Comparison of ENCODE assay signal across 11 cellular contexts in genomic region chr9:133023117-133023890, GRCh38. TPM values are rescaled to one million over a fixed set of nuclear protein-coding genes. Genes with fewer than 3 reads are reported as not detected.
DNase-seq lines count a peak whose midpoint lies in the region; TF ChIP-seq lines count a peak whose summit lies in the region.
"Had no signal": no experiment of that assay in that cellular context is flagged by ENCODE, and none has a peak within 500 bp of the region (broad histone marks: within the 10 kb centered on the region; RNA-seq: fewer than 3 reads in every experiment).

No MANE protein-coding gene starts in this region.

- DNase-seq in Daoy (ENCODE audit: low read depth): peak; percentile 34
- peak; percentile 73 to 82 for DNase-seq in activated CD4-positive, alpha-beta T cell treated with anti-CD3 and anti-CD28 coated beads, Interleukin-2, amount 50 U/mL, for 48 hours
- no peak for DNase-seq in neuronal stem cell (ENCODE audit: low spot score)
- no peak for DNase-seq in NCI-H187 (lab: John Stamatoyannopoulos, UW)
- no peak for DNase-seq in COLO829 (ENCODE audit: low spot score)
- no peak for DNase-seq in cerebellar nuclear complex (lab: John Stamatoyannopoulos, UW)
- no peak for DNase-seq in coronary artery (ENCODE audit: low spot score)

- H3K79me1 ChIP-seq in neuronal stem cell (ENCODE audit: low read depth, low read length): no peaks in the 10 kb centered on the region

- no peak overlapping the region for H4K91ac ChIP-seq in neuronal stem cell (ENCODE audit: low read depth, low read length, poor library complexity)

- no CpG with 5 or more reads among the region's 26 CpGs for WGBS in neuronal stem cell (ENCODE audit: extremely low coverage in 2 of 2, insufficient read length in 2 of 2, insufficient replicate concordance in 1 of 2), 2 donors

- H2AK5ac ChIP-seq in neuronal stem cell (ENCODE audit: low read depth, low read length): peak overlapping the region; percentile 95

- H4K8ac ChIP-seq in neuronal stem cell (ENCODE audit: low read depth, low read length): no peak overlapping the region

- H2AFZ ChIP-seq in Loucy (ENCODE audit: low read length): no peak overlapping the region
- H2AFZ ChIP-seq in neuronal stem cell (ENCODE audit: low read length): no peak overlapping the region

- H3K4me1 ChIP-seq in Loucy (ENCODE audit: insufficient read depth, low read length, poor library complexity, severe bottlenecking): peaks cover 23% of the 10 kb centered on the region
- H3K4me1 ChIP-seq in neuronal stem cell (ENCODE audit: control insufficient read depth in 2 of 2, insufficient read depth in 1 of 2, low read depth in 1 of 2, low read length in 2 of 2): no peaks in the 10 kb centered on the region
- H3K4me1 ChIP-seq: vagina had no signal

- no peak overlapping the region for H3K23ac ChIP-seq in neuronal stem cell (ENCODE audit: low read depth, low read length, poor library complexity)

- H3K4me3 ChIP-seq in Loucy (ENCODE audit: low read length, poor library complexity, severe bottlenecking) (peak overlapping the region; percentile 61), neuronal stem cell (ENCODE audit: low read length in 2 of 2) (no peak overlapping the region), coronary artery (no peak overlapping the region)
- H3K4me3 ChIP-seq: right lobe of liver, vagina had no signal

- H3K4me2 ChIP-seq in Loucy (ENCODE audit: low read depth, low read length, poor library complexity, severe bottlenecking): peak overlapping the region; percentile 58
- no peak overlapping the region for H3K4me2 ChIP-seq in neuronal stem cell (ENCODE audit: insufficient read depth, low read length, poor library complexity, severe bottlenecking)

- no peaks in the 10 kb centered on the region for H3K9me3 ChIP-seq in Loucy (ENCODE audit: insufficient read depth, low read depth, low read length)
- no peaks in the 10 kb centered on the region for H3K9me3 ChIP-seq in neuronal stem cell (replicated peaks in 1 of 2; ENCODE audit: control insufficient read depth in 2 of 2, insufficient read depth in 1 of 2, low read depth in 1 of 2, low read length in 2 of 2)
- H3K9me3 ChIP-seq: right lobe of liver, vagina had no signal

- H4K20me1 ChIP-seq in Loucy (ENCODE audit: insufficient read depth, low read length, poor library complexity, severe bottlenecking): no peaks in the 10 kb centered on the region

- H2BK12ac ChIP-seq in neuronal stem cell (ENCODE audit: low read length): no peak overlapping the region

- no peaks in the 10 kb centered on the region for H3F3A ChIP-seq in Loucy (ENCODE audit: low read depth)

- no peak overlapping the region for H3K18ac ChIP-seq in neuronal stem cell (ENCODE audit: low read length)

- H2BK5ac ChIP-seq in neuronal stem cell (ENCODE audit: low read length): peak overlapping the region; percentile 71

- no peak overlapping the region for H2BK15ac ChIP-seq in neuronal stem cell (ENCODE audit: low read length)

- no peaks in the 10 kb centered on the region for H3K27me3 ChIP-seq in Loucy (ENCODE audit: insufficient read depth, low read length, poor library complexity, severe bottlenecking)
- no peaks in the 10 kb centered on the region for H3K27me3 ChIP-seq in neuronal stem cell (ENCODE audit: control insufficient read depth in 3 of 3, insufficient read depth in 3 of 3, low read depth in 1 of 3, low read length in 3 of 3)
- H3K27me3 ChIP-seq: right lobe of liver, vagina had no signal

- H3K36me3 ChIP-seq in Loucy (ENCODE audit: insufficient read depth, low read length): no peaks in the 10 kb centered on the region
- no peaks in the 10 kb centered on the region for H3K36me3 ChIP-seq in neuronal stem cell (replicated peaks in 1 of 2; ENCODE audit: control insufficient read depth in 2 of 2, insufficient read depth in 2 of 2, low read length in 2 of 2)
- H3K36me3 ChIP-seq: right lobe of liver, vagina had no signal

- no peak overlapping the region for H3K14ac ChIP-seq in neuronal stem cell (ENCODE audit: low read length)

- H3K9me2 ChIP-seq in Loucy (replicated peaks; ENCODE audit: low read depth, low read length): no peaks in the 10 kb centered on the region

- peaks cover 7% of the 10 kb centered on the region for H3K79me2 ChIP-seq in Loucy (ENCODE audit: insufficient read depth, low read length)

- H3K27ac ChIP-seq in neuronal stem cell (replicated peaks; ENCODE audit: low read length): no peak overlapping the region
- H3K27ac ChIP-seq in coronary artery: no peak overlapping the region
- H3K27ac ChIP-seq: right lobe of liver, vagina, VCaP had no signal

- H2BK120ac ChIP-seq in neuronal stem cell (ENCODE audit: low read depth, low read length): no peak overlapping the region

- TF ChIP-seq CTCF in Loucy (conservative IDR thresholded peaks at IDR 0.05; ENCODE audit: low read length) (no peak), coronary artery (IDR thresholded peaks at IDR 0.05) (no peak)

- no peak overlapping the region for H3K4ac ChIP-seq in neuronal stem cell (ENCODE audit: low read length)

- H3K9ac ChIP-seq in Loucy (ENCODE audit: low read depth, low read length, poor library complexity, severe bottlenecking) (peak overlapping the region; percentile 42), neuronal stem cell (ENCODE audit: low read depth, low read length, poor library complexity) (no peak overlapping the region)

RNA-seq across cellular contexts. Expression of gene GTF3C5, which starts 7.5 kb away (rescaled TPM):
- total RNA-seq in Daoy (2014; rRNA removed; shearing (Covaris generic)): 118 and 133 TPM in 2 replicates
- 61.8 TPM for polyA plus RNA-seq in neuronal stem cell (2013, experiment 1 of 2)
- polyA plus RNA-seq in neuronal stem cell (2013, experiment 2 of 2): 62.4 TPM

RNA-seq across cellular contexts. Expression of gene CEL, which starts 38.5 kb away (rescaled TPM):
- 0.18 and 0.29 TPM in 2 replicates for total RNA-seq in Daoy (2014; rRNA removed; shearing (Covaris generic))
- polyA plus RNA-seq in neuronal stem cell (2013, experiment 1 of 2): 3.7 TPM
- 4.0 TPM for polyA plus RNA-seq in neuronal stem cell (2013, experiment 2 of 2)

RNA-seq across cellular contexts. Expression of gene GFI1B, which starts 44.8 kb away (rescaled TPM):
- total RNA-seq in Daoy (2014; rRNA removed; shearing (Covaris generic)): not detected in 2 replicates
- polyA plus RNA-seq in neuronal stem cell (2013, experiment 1 of 2): 0.07 TPM
- polyA plus RNA-seq in neuronal stem cell (2013, experiment 2 of 2): 0.04 TPM
- total RNA-seq: vagina had no signal

Comparison
In these comparisons a context has a peak if more than half of its experiments do, and no peak if none do; other contexts are left out.
1. DNase-seq: peak in Daoy (single experiment) and activated CD4-positive, alpha-beta T cell treated with anti-CD3 and anti-CD28 coated beads, Interleukin-2, amount 50 U/mL, for 48 hours (2 of 2); none in neuronal stem cell (single experiment), NCI-H187 (0 of 2), COLO829 (single experiment), cerebellar nuclear complex (0 of 2) and coronary artery (single experiment).